18 cellular contexts compared by ENCODE assay signal in genomic region chr20:47691632-47692031, GRCh38.
DNase-seq lines count a peak whose midpoint lies in the region; TF ChIP-seq lines count a peak whose summit lies in the region.
"Had no signal": no experiment of that assay in that cellular context is flagged by ENCODE, and none has a peak within 500 bp of the region (broad histone marks: within the 10 kb centered on the region; RNA-seq: fewer than 3 reads in every experiment).

No MANE protein-coding gene starts in this region.

- in situ Hi-C loops in mammary epithelial cell (cut with MboI; ENCODE audit: low sequenced_read_pairs in 2 of 2) = loop anchor here in 1 of 2 donors (25.0 kb wide), 1 partner anchor 596 kb away; no protein-coding TSS in a partner anchor

- H3K9ac ChIP-seq in mammary epithelial cell (ENCODE audit: insufficient read depth, low read length) (no peak overlapping the region), mesendoderm (ENCODE audit: low read length) (no peak overlapping the region)
- H3K9ac ChIP-seq: parathyroid adenoma had no signal

- CTCF ChIA-PET in HEK293 (lab: Yijun Ruan, JAX) (interaction anchor here (0.7 kb wide), 1 partner anchor 163 kb away, joined by 3 read pairs; no protein-coding TSS in a partner anchor), mammary epithelial cell (lab: Charles Lee; ENCODE audit: low non-redundant PET) (no interaction called here)

- no peak overlapping the region for H3K56ac ChIP-seq in mesendoderm (ENCODE audit: low read length)

- H3K79me2 ChIP-seq in mammary epithelial cell (ENCODE audit: insufficient read depth, low read length) (no peaks in the 10 kb centered on the region), mesendoderm (ENCODE audit: control insufficient read depth, insufficient read depth, low read length) (no peaks in the 10 kb centered on the region)
- H3K79me2 ChIP-seq: parathyroid adenoma had no signal

- intact Hi-C loops in mammary epithelial cell (cut with micrococcal nuclease) = no loop called here

- H3K23ac ChIP-seq in mesendoderm (ENCODE audit: low read length) = no peak overlapping the region

- no peak overlapping the region for H2AK5ac ChIP-seq in mesendoderm (ENCODE audit: low read length)

- no peak overlapping the region for H2BK15ac ChIP-seq in mesendoderm (replicated peaks; ENCODE audit: low read depth)

- H3K27me3 ChIP-seq in mammary epithelial cell (ENCODE audit: insufficient read depth, low read length) = no peaks in the 10 kb centered on the region
- H3K27me3 ChIP-seq in mesendoderm (ENCODE audit: insufficient read depth, low read length, poor library complexity) = no peaks in the 10 kb centered on the region

- H4K5ac ChIP-seq in mesendoderm (ENCODE audit: low read length) = no peak overlapping the region

- H3K9me3 ChIP-seq in HEK293 (ENCODE audit: control insufficient read depth, insufficient read depth, low read depth, low read length) (no peaks in the 10 kb centered on the region), mammary epithelial cell (replicated peaks; ENCODE audit: insufficient read depth, low read length) (peaks cover 3% of the 10 kb centered on the region)

- no peak overlapping the region for H2BK5ac ChIP-seq in mesendoderm (ENCODE audit: low read length)

- no peak overlapping the region for H2AFZ ChIP-seq in mammary epithelial cell (ENCODE audit: low read depth, low read length)
- H2AFZ ChIP-seq: parathyroid adenoma had no signal

- no peak for TF ChIP-seq CTCF in HEK293 (tag by site-specific recombination; IDR thresholded peaks at IDR 0.05)
- no peak for TF ChIP-seq CTCF in mammary epithelial cell (conservative IDR thresholded peaks at IDR 0.05 in 1 of 2, IDR thresholded peaks at IDR 0.05 in 1 of 2; ENCODE audit: extremely low read depth in 1 of 2, insufficient read depth in 1 of 2, low read depth in 1 of 2, low read length in 2 of 2)

- POLR2A ChIA-PET in HEK293 (lab: Yijun Ruan, JAX) = no interaction called here

- H2BK120ac ChIP-seq in mesendoderm (ENCODE audit: low read depth, low read length) = no peak overlapping the region

- dilution Hi-C loops in mammary epithelial cell (cut with HindIII; ENCODE audit: low sequenced_read_pairs) = no loop called here

- H3K4me1 ChIP-seq in HEK293 (ENCODE audit: control insufficient read depth, insufficient read depth, low read length) = no peaks in the 10 kb centered on the region
- H3K4me1 ChIP-seq in mammary epithelial cell (ENCODE audit: insufficient read depth, low read length) = no peaks in the 10 kb centered on the region
- no peaks in the 10 kb centered on the region for H3K4me1 ChIP-seq in mesendoderm (ENCODE audit: control insufficient read depth, low read depth, low read length)
- H3K4me1 ChIP-seq: parathyroid adenoma had no signal

- H3K4ac ChIP-seq in mesendoderm (ENCODE audit: low read depth, low read length) = no peak overlapping the region

- no peaks in the 10 kb centered on the region for H4K20me1 ChIP-seq in mammary epithelial cell (ENCODE audit: insufficient read depth, low read length)

- H3K27ac ChIP-seq in HEK293 (ENCODE audit: extremely low read depth, low read depth, low read length) (no peak overlapping the region), mammary epithelial cell (ENCODE audit: insufficient read depth, low read depth, low read length) (no peak overlapping the region), mesendoderm (ENCODE audit: low read depth, low read length) (no peak overlapping the region)
- H3K27ac ChIP-seq: parathyroid adenoma had no signal

- no peak overlapping the region for H4K8ac ChIP-seq in mesendoderm (ENCODE audit: low read depth, low read length)

- H3K4me3 ChIP-seq in HEK293 (ENCODE audit: low read depth, low read length) = no peak overlapping the region
- H3K4me3 ChIP-seq in mammary epithelial cell (replicated peaks in 1 of 3; ENCODE audit: insufficient read depth in 1 of 3, low read depth in 2 of 3, low read length in 3 of 3) = no peak overlapping the region
- H3K4me3 ChIP-seq in mesendoderm (ENCODE audit: low read length) = no peak overlapping the region

- no peak overlapping the region for H3K4me2 ChIP-seq in mammary epithelial cell (ENCODE audit: insufficient read depth, low read depth, low read length)
- no peak overlapping the region for H3K4me2 ChIP-seq in mesendoderm (ENCODE audit: low read length)

- H3K36me3 ChIP-seq in HEK293 (ENCODE audit: control insufficient read depth in 2 of 2, insufficient read depth in 1 of 2, low read length in 2 of 2) = peaks cover 0 to 25% of the 10 kb centered on the region in 2 experiments; a peak in 1 of 3 replicates
- H3K36me3 ChIP-seq in mammary epithelial cell (ENCODE audit: insufficient read depth, low read length) = peaks cover 6% of the 10 kb centered on the region
- H3K36me3 ChIP-seq in mesendoderm (ENCODE audit: control insufficient read depth, insufficient read depth, low read length) = no peaks in the 10 kb centered on the region

- no peak overlapping the region for H3K18ac ChIP-seq in mesendoderm (ENCODE audit: low read length)

- H3K79me1 ChIP-seq in mesendoderm (ENCODE audit: low read length) = no peaks in the 10 kb centered on the region

- BruUV-seq in mammary epithelial cell (replicated peaks; lab: Mats Ljungman, UMichigan) = no TSS peak

- DNase-seq in NCI-H2171 (lab: John Stamatoyannopoulos, UW) (peak; percentile 61), mammary epithelial cell (peak; percentile 46), mesendoderm (peak; percentile 67), anterior cingulate cortex (lab: John Stamatoyannopoulos, UW) (no peak), GM03348 (ENCODE audit: low spot score) (no peak), NCI-H2196 (lab: John Stamatoyannopoulos, UW; ENCODE audit: unreplicated experiment) (no peak)
- DNase-seq: activated B cell treated with CpG ODN at 0.5 μM for 24 hours; activated CD8-positive, alpha-beta memory T cell treated with anti-CD3 and anti-CD28 coated beads, Interleukin-2, amount 50 U/mL, for 48 hours; activated naive CD4-positive, alpha-beta T cell treated with anti-CD3 and anti-CD28 coated beads, Interleukin-2, amount 10 ng/mL, durations not matched to agents 7 days and 5 days; C1 segment of cervical spinal cord; head of caudate nucleus; left cardiac atrium; NCI-H1092; NCI-H226; stimulated activated CD4-positive, alpha-beta T cell treated with anti-CD3 and anti-CD28 coated beads, Interleukin-12 subunit alpha, Interleukin-12 subunit beta, amount 100 ng/mL, for 4 hours; T-cell had no signal

TF ChIP-seq in HEK293, 187 proteins besides CTCF, POLR2A, EP300 and RAD21:
- TF ChIP-seq ZNF335 (tag by site-specific recombination; conservative IDR thresholded peaks at IDR 0.05) = no peak
- TF ChIP-seq ZNF311 (tag by site-specific recombination; IDR thresholded peaks at IDR 0.05; ENCODE audit: borderline replicate concordance) = peak; percentile 46; the same call in 1 of the 2 replicates
- peak; percentile 76 for TF ChIP-seq SETDB1 (IDR thresholded peaks at IDR 0.05; ENCODE audit: insufficient read length, low read length)
- peak; percentile 71; the same call in 1 of the 2 replicates for TF ChIP-seq ZNF280D (tag by site-specific recombination; IDR thresholded peaks at IDR 0.05)
- peak; percentile 48 for TF ChIP-seq ZNF585B (tag by site-specific recombination; IDR thresholded peaks at IDR 0.05)

Comparison
In these comparisons a context has a peak if more than half of its experiments do, and no peak if none do; other contexts are left out.
1. DNase-seq: peak in NCI-H2171 (single experiment), mammary epithelial cell (single experiment) and mesendoderm (single experiment); none in anterior cingulate cortex (0 of 58), GM03348 (single experiment) and NCI-H2196 (single experiment).